ENCODE assay signal across 8 cellular contexts in genomic region chr5:181191526-181192336, GRCh38.
DNase-seq lines count a peak whose midpoint lies in the region; ATAC-seq and TF ChIP-seq lines count a peak whose summit lies in the region.

No MANE protein-coding gene starts in this region.

- H3K4me1 Mint-ChIP-seq in memory B cell = peaks cover 39% of the 10 kb centered on the region

- no peaks in the 10 kb centered on the region for H3K27me3 Mint-ChIP-seq in memory B cell

- POLR2A ChIA-PET in AG04449 (lab: Yijun Ruan, JAX) = interaction anchor here (0.6 to 2.5 kb wide), 9 partner anchors 10 to 69 kb away, joined by 3 to 26 read pairs (median 7); partner anchors contain the start of genes RACK1, TRIM41, TRIM52 and TRIM7

- ATAC-seq in HG03457 (IDR thresholded peaks at IDR 0.05; ENCODE audit: unreplicated experiment) = peak; percentile 49
- ATAC-seq in memory B cell (ENCODE audit: low read depth) = peak; percentile 62

- DNase-seq in AG04449 (ENCODE audit: low read depth, low spot score) = no peak
- DNase-seq in GM19240 (ENCODE audit: insufficient read length, low spot score) = peak; percentile 91
- DNase-seq in activated CD4-positive, alpha-beta T cell treated with anti-CD3 and anti-CD28 coated beads for 48 hours = peak; percentile 95
- DNase-seq in ecto neural progenitor cell (ENCODE audit: low spot score) = peak; percentile 99
- peak; percentile 99 to 100 for DNase-seq in memory B cell (ENCODE audit: low spot score in 2 of 2)
- peak; percentile 93 for DNase-seq in stimulated activated CD8-positive, alpha-beta memory T cell treated with anti-CD3 and anti-CD28 coated beads, Interleukin-15, amount 100 ng/mL, for 1 hour (ENCODE audit: low read depth)
- no peak for DNase-seq in NCI-H1417 (lab: John Stamatoyannopoulos, UW)

- CTCF ChIA-PET in AG04449 (lab: Yijun Ruan, JAX) = interaction anchor here (1.1 to 2.6 kb wide), 4 partner anchors 10 to 17 kb away, joined by 3 to 16 read pairs (median 7); no protein-coding TSS in a partner anchor

- H3K4me3 ChIP-seq in AG04449 (ENCODE audit: low read depth, low read length) = peak overlapping the region; percentile 90

- peak overlapping the region; percentile 96 for H3K4me3 Mint-ChIP-seq in memory B cell

- no peaks in the 10 kb centered on the region for H3K36me3 Mint-ChIP-seq in memory B cell

- no peak for TF ChIP-seq CTCF in AG04449 (IDR thresholded peaks at IDR 0.05; ENCODE audit: insufficient read depth, low read length, missing control alignments)

- H3K9me3 Mint-ChIP-seq in memory B cell = no peaks in the 10 kb centered on the region

- peak overlapping the region; percentile 100 for H3K27ac Mint-ChIP-seq in memory B cell

Comparison
In these comparisons a context has a peak if more than half of its experiments do, and no peak if none do; other contexts are left out.
1. DNase-seq: peak in GM19240 (single experiment), activated CD4-positive, alpha-beta T cell treated with anti-CD3 and anti-CD28 coated beads for 48 hours (single experiment), ecto neural progenitor cell (single experiment), memory B cell (2 of 2) and stimulated activated CD8-positive, alpha-beta memory T cell treated with anti-CD3 and anti-CD28 coated beads, Interleukin-15, amount 100 ng/mL, for 1 hour (single experiment); none in AG04449 (single experiment) and NCI-H1417 (0 of 3).